In the genomic region with DNA sequence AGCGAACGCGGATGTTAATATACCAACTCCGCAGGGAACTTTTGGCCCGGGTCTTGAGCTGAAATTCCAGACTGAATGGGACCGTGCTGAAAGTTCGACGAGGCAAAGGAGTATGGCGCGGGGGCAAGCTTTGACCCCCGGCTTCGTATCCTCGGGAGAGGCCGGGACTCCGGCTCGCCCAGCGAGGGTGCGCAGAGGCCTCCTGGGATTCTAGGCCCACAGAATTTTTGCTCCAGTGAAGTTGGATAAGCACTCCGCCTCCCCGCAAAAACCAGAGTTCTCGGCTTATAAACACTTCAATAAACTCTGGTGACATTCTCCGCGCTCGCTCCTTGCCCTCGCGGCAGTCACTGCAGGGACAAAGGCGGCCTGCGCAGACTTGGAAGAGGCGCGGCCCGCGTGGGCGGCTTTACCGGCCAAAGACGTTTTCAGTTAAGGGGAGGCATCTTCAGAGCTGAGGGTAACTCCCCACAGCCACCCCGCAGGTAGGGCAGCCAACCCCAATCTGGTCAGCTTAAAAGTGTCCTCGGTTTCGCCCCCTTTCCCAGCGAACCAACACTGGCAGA, we compare ENCODE assay signal across 10 cellular contexts.
DNase-seq lines count a peak whose midpoint lies in the region; FAIRE-seq and TF ChIP-seq lines count a peak whose summit lies in the region.
"Had no signal": no experiment of that assay in that cellular context is flagged by ENCODE, and none has a peak within 500 bp of the region (broad histone marks: within the 10 kb centered on the region; RNA-seq: fewer than 3 reads in every experiment).

No MANE protein-coding gene starts in this region.

- peak overlapping the region in 42 of 59 donors; percentile 0 to 100 (median 100) for H3K27ac ChIP-seq in dorsolateral prefrontal cortex
- H3K27ac ChIP-seq in mesodermal cell (ENCODE audit: low read depth, low read length, severe bottlenecking), result no peak overlapping the region
- H3K27ac ChIP-seq in tibial artery, result peak overlapping the region; percentile 33 to 100

- H3K36me3 ChIP-seq in mesodermal cell (ENCODE audit: control insufficient read depth, insufficient read depth, low read length) (no peaks in the 10 kb centered on the region), tibial artery (no peaks in the 10 kb centered on the region)

- H3K9me3 ChIP-seq in mesodermal cell (ENCODE audit: control insufficient read depth, low read length), result no peaks in the 10 kb centered on the region
- no peaks in the 10 kb centered on the region for H3K9me3 ChIP-seq in tibial artery

- TF ChIP-seq CTCF in dorsolateral prefrontal cortex (IDR thresholded peaks at IDR 0.05 in 54 of 56, conservative IDR thresholded peaks at IDR 0.05 in 2 of 56; ENCODE audit: low read depth in 1 of 56, partially characterized antibody in 56 of 56) (no peak), tibial artery (IDR thresholded peaks at IDR 0.05) (no peak)

- H3K4me3 ChIP-seq in dorsolateral prefrontal cortex (peak overlapping the region in 53 of 59 donors; percentile 2 to 99 (median 36)), mesodermal cell (ENCODE audit: extremely low read depth, insufficient read depth, low read length, poor library complexity, severe bottlenecking) (peak overlapping the region; percentile 68), tibial artery (peak overlapping the region; percentile 39 to 43)
- H3K4me3 ChIP-seq: K562 had no signal

- H3K4me1 ChIP-seq in mesodermal cell (ENCODE audit: control insufficient read depth, insufficient read depth, low read length, poor library complexity, severe bottlenecking) (peaks cover 36% of the 10 kb centered on the region), tibial artery (peaks cover 0 to 39% (median 22%) of the 10 kb centered on the region in 4 donors)

- 0 to 1% methylated on average over 28 to 39 of the region's 39 CpGs for WGBS in mesodermal cell (ENCODE audit: insufficient coverage in 2 of 2), 2 experiments

- no peak for FAIRE-seq in RCC 7860 (lab: Jason Lieb, UNC)
- FAIRE-seq: K562 had no signal

- H3K27me3 ChIP-seq in dorsolateral prefrontal cortex (peaks cover 0 to 45% (median 22%) of the 10 kb centered on the region in 45 donors), tibial artery (peaks cover 2 to 8% of the 10 kb centered on the region in 2 donors)

- intact Hi-C loops in dorsolateral prefrontal cortex (cut with DNase I), result loop anchor here (5.0 to 10.0 kb wide), 4 partner anchors 274 to 399 kb away; no protein-coding TSS in a partner anchor
- intact Hi-C loops in tibial artery (cut with DNase I; ENCODE audit: low total_unique reads), result loop anchor here (10.0 kb wide), 2 partner anchors 333 to 1607 kb away; partner anchors contain the start of gene KPNA3

- peak; percentile 28 for DNase-seq in activated T-cell treated with anti-CD3 and anti-CD28 coated beads, Interleukin-2, amount 50 U/mL, for 1 hour
- DNase-seq in activated T-cell treated with anti-CD3 and anti-CD28 coated beads for 4 hours (no peak), dorsolateral prefrontal cortex (no peak), tibial artery (no peak), NCI-H2029 treated with DMSO at 0.1 percent for 48 hours (lab: John Stamatoyannopoulos, UW) (no peak), NCI-H446 treated with DMSO at 0.1 percent for 48 hours (lab: John Stamatoyannopoulos, UW) (no peak), RCC 7860 (ENCODE audit: low spot score) (no peak)
- DNase-seq: foreskin melanocyte had no signal
